13 cellular contexts compared by ENCODE assay signal in the genomic region with DNA sequence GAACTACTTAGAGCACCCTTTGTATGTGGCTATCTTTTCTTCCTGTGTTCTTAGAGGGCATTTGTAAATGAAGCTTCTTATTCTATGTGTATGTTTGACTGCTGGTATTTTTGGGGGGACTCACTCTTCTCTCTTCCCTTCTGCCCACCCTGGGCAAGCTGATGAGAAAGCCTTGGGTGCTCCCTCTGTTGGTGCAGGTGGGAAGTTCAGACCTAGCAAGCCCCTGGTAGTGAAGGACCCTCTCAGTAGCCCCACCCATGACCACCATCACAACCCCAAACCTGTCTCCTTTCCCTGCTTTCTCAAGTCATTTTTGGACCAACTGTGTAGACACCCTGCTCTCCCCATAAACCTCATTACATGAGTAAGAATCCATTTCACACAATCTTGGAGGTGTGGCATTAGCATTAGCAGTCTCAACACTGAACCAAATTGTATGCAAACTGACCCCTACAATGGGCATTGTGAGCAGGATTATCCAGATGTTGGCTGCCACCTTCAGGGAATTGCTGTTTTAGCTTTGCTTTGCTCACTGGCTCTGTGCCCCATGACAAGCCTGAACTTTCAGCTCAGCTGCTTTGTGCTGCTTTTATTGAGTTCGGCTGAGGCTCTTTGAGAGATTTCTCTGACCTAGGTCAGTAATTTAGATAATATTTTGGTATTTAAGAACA. TPM values are rescaled to one million over a fixed set of nuclear protein-coding genes. Genes with fewer than 3 reads are reported as not detected.
DNase-seq lines count a peak whose midpoint lies in the region; ATAC-seq lines count a peak whose summit lies in the region.
"Had no signal": no experiment of that assay in that cellular context is flagged by ENCODE, and none has a peak within 500 bp of the region (broad histone marks: within the 10 kb centered on the region; RNA-seq: fewer than 3 reads in every experiment).

No MANE protein-coding gene starts in this region.

- no peaks in the 10 kb centered on the region for H3K9me3 ChIP-seq in MG63

- no peak overlapping the region for H3K27ac Mint-ChIP-seq in activated T-helper 2 cell treated with anti-CD3 and anti-CD28 coated beads, Interferon-gamma antibody, Interleukin-2, Interleukin-4, amounts not matched to agents 10 μg/mL and 5 μg/mL and 100 μg/mL, durations not matched to agents 14 hours and 24 hours and 36 hours
- H3K27ac Mint-ChIP-seq: natural killer cell treated with Interleukin-12 subunit alpha and Interleukin-12 subunit beta and Interleukin-15 and Interleukin-18, amount 100 ng/mL, for 72 hours; stimulated activated naive CD8-positive, alpha-beta T cell treated with anti-CD3 and anti-CD28 coated beads, Interleukin-15, amount 100 ng/mL, for 72 hours had no signal

- no peaks in the 10 kb centered on the region for H3K4me1 Mint-ChIP-seq in activated T-helper 2 cell treated with anti-CD3 and anti-CD28 coated beads, Interferon-gamma antibody, Interleukin-2, Interleukin-4, amounts not matched to agents 10 μg/mL and 5 μg/mL and 100 μg/mL, durations not matched to agents 14 hours and 24 hours and 36 hours (ENCODE audit: low read depth)
- H3K4me1 Mint-ChIP-seq: stimulated activated naive CD8-positive, alpha-beta T cell treated with anti-CD3 and anti-CD28 coated beads, Interleukin-15, amount 100 ng/mL, for 72 hours had no signal

- intact Hi-C loops in activated T-helper 2 cell treated with anti-CD3 and anti-CD28 coated beads, Interferon-gamma antibody, Interleukin-2, Interleukin-4, amounts not matched to agents 10 μg/mL and 5 μg/mL and 100 μg/mL, durations not matched to agents 14 hours and 24 hours and 36 hours (cut with micrococcal nuclease) = no loop called here

- ATAC-seq in GM18907 (IDR thresholded peaks at IDR 0.05; ENCODE audit: unreplicated experiment) (peak; percentile 44), HG02623 (IDR thresholded peaks at IDR 0.05; ENCODE audit: unreplicated experiment) (no peak)
- ATAC-seq: activated T-cell treated with anti-CD3 and anti-CD28 coated beads, Interleukin-2, amount 50 U/mL, for 4 hours; natural killer cell treated with Interleukin-12 subunit alpha and Interleukin-12 subunit beta and Interleukin-15 and Interleukin-18, amount 100 ng/mL, for 72 hours; stimulated activated naive CD8-positive, alpha-beta T cell treated with anti-CD3 and anti-CD28 coated beads, Interleukin-15, amount 100 ng/mL, for 72 hours had no signal

- no peaks in the 10 kb centered on the region for H3K36me3 ChIP-seq in MG63

- no peaks in the 10 kb centered on the region for H3K9me3 Mint-ChIP-seq in activated T-helper 2 cell treated with anti-CD3 and anti-CD28 coated beads, Interferon-gamma antibody, Interleukin-2, Interleukin-4, amounts not matched to agents 10 μg/mL and 5 μg/mL and 100 μg/mL, durations not matched to agents 14 hours and 24 hours and 36 hours
- H3K9me3 Mint-ChIP-seq: activated T-cell treated with anti-CD3 and anti-CD28 coated beads, Interleukin-2, amount 50 U/mL, for 4 hours; natural killer cell treated with Interleukin-12 subunit alpha and Interleukin-12 subunit beta and Interleukin-15 and Interleukin-18, amount 100 ng/mL, for 72 hours; stimulated activated naive CD8-positive, alpha-beta T cell treated with anti-CD3 and anti-CD28 coated beads, Interleukin-15, amount 100 ng/mL, for 72 hours had no signal

- no peaks in the 10 kb centered on the region for H3K36me3 Mint-ChIP-seq in activated T-helper 2 cell treated with anti-CD3 and anti-CD28 coated beads, Interferon-gamma antibody, Interleukin-2, Interleukin-4, amounts not matched to agents 10 μg/mL and 5 μg/mL and 100 μg/mL, durations not matched to agents 14 hours and 24 hours and 36 hours (ENCODE audit: low read depth)
- H3K36me3 Mint-ChIP-seq: natural killer cell treated with Interleukin-12 subunit alpha and Interleukin-12 subunit beta and Interleukin-15 and Interleukin-18, amount 100 ng/mL, for 72 hours had no signal

- H3K4me3 ChIP-seq in MG63 = no peak overlapping the region
- H3K4me3 ChIP-seq: coronary artery had no signal

- H3K4me3 Mint-ChIP-seq in activated T-helper 2 cell treated with anti-CD3 and anti-CD28 coated beads, Interferon-gamma antibody, Interleukin-2, Interleukin-4, amounts not matched to agents 10 μg/mL and 5 μg/mL and 100 μg/mL, durations not matched to agents 14 hours and 24 hours and 36 hours (ENCODE audit: low read depth) = no peak overlapping the region
- H3K4me3 Mint-ChIP-seq: activated T-cell treated with anti-CD3 and anti-CD28 coated beads, Interleukin-2, amount 50 U/mL, for 4 hours; natural killer cell treated with Interleukin-12 subunit alpha and Interleukin-12 subunit beta and Interleukin-15 and Interleukin-18, amount 100 ng/mL, for 72 hours; stimulated activated naive CD8-positive, alpha-beta T cell treated with anti-CD3 and anti-CD28 coated beads, Interleukin-15, amount 100 ng/mL, for 72 hours had no signal

- DNase-seq in AG08395 (ENCODE audit: low spot score) (peak; percentile 13), MG63 (peak; percentile 55), fibroblast of gingiva (ENCODE audit: low read depth) (peak; percentile 30), mucosa of gallbladder (ENCODE audit: low spot score) (no peak)
- DNase-seq in activated T-helper 2 cell treated with anti-CD3 and anti-CD28 coated beads, Interferon-gamma antibody, Interleukin-2, Interleukin-4, amounts not matched to agents 10 μg/mL and 5 μg/mL and 100 μg/mL, durations not matched to agents 14 hours and 24 hours and 36 hours (ENCODE audit: low spot score) = no peak
- DNase-seq in stimulated activated naive CD4-positive, alpha-beta T cell (lab: John Stamatoyannopoulos, UW) = no peak
- DNase-seq: activated T-cell treated with anti-CD3 and anti-CD28 coated beads, Interleukin-2, amount 50 U/mL, for 4 hours; C1 segment of cervical spinal cord; stimulated activated naive CD8-positive, alpha-beta T cell treated with anti-CD3 and anti-CD28 coated beads, Interleukin-15, amount 100 ng/mL, for 72 hours had no signal

- H3K27me3 Mint-ChIP-seq in activated T-helper 2 cell treated with anti-CD3 and anti-CD28 coated beads, Interferon-gamma antibody, Interleukin-2, Interleukin-4, amounts not matched to agents 10 μg/mL and 5 μg/mL and 100 μg/mL, durations not matched to agents 14 hours and 24 hours and 36 hours (ENCODE audit: low read depth) = peaks cover 16% of the 10 kb centered on the region

- no peaks in the 10 kb centered on the region for H3K27me3 ChIP-seq in MG63

RNA-seq across cellular contexts. Expression of a gene that starts 27.9 kb away (rescaled TPM):
- total RNA-seq in MG63 (2014; rRNA removed; shearing (Covaris generic); ENCODE audit: low replicate concordance) = 0.72 and 1.7 TPM in 2 replicates
- 2.7 and 3.2 TPM in 2 replicates for total RNA-seq in activated T-helper 2 cell treated with anti-CD3 and anti-CD28 coated beads, Interferon-gamma antibody, Interleukin-2, Interleukin-4, amounts not matched to agents 10 μg/mL and 5 μg/mL and 100 μg/mL, durations not matched to agents 14 hours and 24 hours and 36 hours
- total RNA-seq in mucosa of gallbladder = 2.8 TPM

Comparison
In these comparisons a context has a peak if more than half of its experiments do, and no peak if none do; other contexts are left out.
1. DNase-seq: peak in AG08395 (single experiment), MG63 (single experiment) and fibroblast of gingiva (single experiment); none in activated T-helper 2 cell treated with anti-CD3 and anti-CD28 coated beads, Interferon-gamma antibody, Interleukin-2, Interleukin-4, amounts not matched to agents 10 μg/mL and 5 μg/mL and 100 μg/mL, durations not matched to agents 14 hours and 24 hours and 36 hours (single experiment), stimulated activated naive CD4-positive, alpha-beta T cell (0 of 6) and mucosa of gallbladder (single experiment).